ENCODE assay signal across 8 cellular contexts in the genomic region with DNA sequence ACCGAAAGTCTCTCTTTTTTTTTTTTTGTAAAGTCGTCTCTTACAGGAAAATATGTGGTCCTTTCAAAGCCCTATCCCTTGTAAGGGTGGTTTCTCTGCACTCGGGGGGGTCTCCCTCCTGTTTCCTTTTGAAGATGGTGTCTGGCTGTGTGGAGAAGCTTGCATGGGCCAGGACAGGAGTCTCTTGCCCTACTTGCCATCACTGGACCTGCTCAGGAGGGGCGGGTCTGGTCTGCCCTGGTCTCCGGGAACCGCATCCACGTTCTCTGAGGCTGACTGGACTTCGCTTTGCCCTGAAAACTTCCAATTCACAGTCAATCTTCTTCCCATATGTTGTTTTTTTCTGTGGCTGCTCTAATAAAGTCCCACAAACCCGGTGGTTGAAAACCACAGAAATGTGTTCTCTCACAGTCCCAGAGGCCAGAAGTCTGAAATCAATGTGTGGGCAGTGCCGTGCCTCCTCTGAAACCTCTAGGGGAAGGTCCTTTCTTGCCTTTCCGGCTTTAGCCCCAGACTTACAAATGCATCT.
DNase-seq lines count a peak whose midpoint lies in the region; ATAC-seq and TF ChIP-seq lines count a peak whose summit lies in the region.

No MANE protein-coding gene starts in this region.

- POLR2A ChIA-PET in CD4-positive, alpha-beta T cell (lab: Charles Lee) = interaction anchor here (0.6 kb wide), 1 partner anchor 55 kb away, joined by 3 read pairs; no protein-coding TSS in a partner anchor

- no peaks in the 10 kb centered on the region for H3K36me3 Mint-ChIP-seq in CD4-positive, alpha-beta T cell (ENCODE audit: low read depth)
- no peaks in the 10 kb centered on the region for H3K36me3 Mint-ChIP-seq in chondrocyte (ENCODE audit: low read depth)

- H3K4me3 ChIP-seq in aorta (ENCODE audit: low read length in 2 of 2) = no peak overlapping the region

- H3K4me1 Mint-ChIP-seq in CD4-positive, alpha-beta T cell (ENCODE audit: low read depth) = peaks cover 27% of the 10 kb centered on the region
- H3K4me1 Mint-ChIP-seq in chondrocyte (ENCODE audit: low read depth) = peaks cover 27% of the 10 kb centered on the region

- 72% methylated on average over 11 of the region's 11 CpGs for WGBS in aorta, 2 donors

- H3K9me3 ChIP-seq in CD4-positive, alpha-beta T cell (ENCODE audit: control insufficient read depth, low read length) = no peaks in the 10 kb centered on the region
- no peaks in the 10 kb centered on the region for H3K9me3 ChIP-seq in aorta (ENCODE audit: control insufficient read depth, low read length)

- intact Hi-C loops in CD4-positive, alpha-beta T cell (cut with DNase I, micrococcal nuclease) = no loop called here
- intact Hi-C loops in aorta (cut with DNase I) = no loop called here

- peak; percentile 21 for ATAC-seq in CD4-positive, alpha-beta T cell (ENCODE audit: poor library complexity)
- ATAC-seq in GM19467 (IDR thresholded peaks at IDR 0.05; ENCODE audit: unreplicated experiment) (peak; percentile 60), aorta (ENCODE audit: low FRiP score) (no peak)

- H3K9me3 Mint-ChIP-seq in CD4-positive, alpha-beta T cell = no peaks in the 10 kb centered on the region
- H3K9me3 Mint-ChIP-seq in chondrocyte (ENCODE audit: low read depth) = no peaks in the 10 kb centered on the region

- peak overlapping the region; percentile 39 for H3K27ac Mint-ChIP-seq in CD4-positive, alpha-beta T cell
- H3K27ac Mint-ChIP-seq in chondrocyte (ENCODE audit: unreplicated experiment) = peak overlapping the region; percentile 85

- H3K27me3 Mint-ChIP-seq in CD4-positive, alpha-beta T cell = no peaks in the 10 kb centered on the region
- H3K27me3 Mint-ChIP-seq in chondrocyte (ENCODE audit: low read depth) = no peaks in the 10 kb centered on the region

- no peaks in the 10 kb centered on the region for H3K36me3 ChIP-seq in aorta (ENCODE audit: control insufficient read depth in 1 of 2, insufficient read depth in 2 of 2, low read length in 1 of 2)

- TF ChIP-seq CTCF in CD4-positive, alpha-beta T cell (IDR thresholded peaks at IDR 0.05) = no peak
- TF ChIP-seq CTCF in chondrocyte (IDR thresholded peaks at IDR 0.05) = no peak

- in situ Hi-C loops in KBM-7 (cut with MboI; ENCODE audit: low pct_unique_long_range_greater_than_20kb, low sequenced_read_pairs) = no loop called here

- peak overlapping the region; percentile 59 for H3K4me3 Mint-ChIP-seq in CD4-positive, alpha-beta T cell
- H3K4me3 Mint-ChIP-seq in chondrocyte (ENCODE audit: unreplicated experiment) = no peak overlapping the region

- no peaks in the 10 kb centered on the region for H3K27me3 ChIP-seq in CD4-positive, alpha-beta T cell (ENCODE audit: control insufficient read depth, insufficient read depth, low read length)
- no peaks in the 10 kb centered on the region for H3K27me3 ChIP-seq in aorta (ENCODE audit: control insufficient read depth in 1 of 2, insufficient read depth in 2 of 2, low read length in 1 of 2)

- H3K4me1 ChIP-seq in aorta (ENCODE audit: control insufficient read depth in 1 of 2, insufficient read depth in 2 of 2, low read length in 2 of 2) = no peaks in the 10 kb centered on the region

- CTCF ChIA-PET in CD4-positive, alpha-beta T cell (lab: Charles Lee) = no interaction called here

- H3K27ac ChIP-seq in CD4-positive, alpha-beta T cell (ENCODE audit: low read depth, low read length) = no peak overlapping the region
- H3K27ac ChIP-seq in aorta (ENCODE audit: low read depth in 1 of 2, low read length in 2 of 2) = no peak overlapping the region

- DNase-seq in CD4-positive, alpha-beta T cell = no peak
- DNase-seq in KBM-7 = peak; percentile 95
- DNase-seq in chondrocyte (ENCODE audit: low spot score) = no peak
- DNase-seq in aorta = peak; percentile 10 to 36
- DNase-seq in putamen (ENCODE audit: low spot score) = no peak
- DNase-seq in germinal center (ENCODE audit: low spot score) = no peak
- DNase-seq in NCI-H2107 (lab: John Stamatoyannopoulos, UW) = no peak

Comparison
In these comparisons a context has a peak if more than half of its experiments do, and no peak if none do; other contexts are left out.
1. DNase-seq: peak in KBM-7 (single experiment) and aorta (2 of 2); none in CD4-positive, alpha-beta T cell (0 of 10), chondrocyte (single experiment), putamen (single experiment), germinal center (single experiment) and NCI-H2107 (single experiment).